8 cellular contexts compared by ENCODE assay signal in the genomic region with DNA sequence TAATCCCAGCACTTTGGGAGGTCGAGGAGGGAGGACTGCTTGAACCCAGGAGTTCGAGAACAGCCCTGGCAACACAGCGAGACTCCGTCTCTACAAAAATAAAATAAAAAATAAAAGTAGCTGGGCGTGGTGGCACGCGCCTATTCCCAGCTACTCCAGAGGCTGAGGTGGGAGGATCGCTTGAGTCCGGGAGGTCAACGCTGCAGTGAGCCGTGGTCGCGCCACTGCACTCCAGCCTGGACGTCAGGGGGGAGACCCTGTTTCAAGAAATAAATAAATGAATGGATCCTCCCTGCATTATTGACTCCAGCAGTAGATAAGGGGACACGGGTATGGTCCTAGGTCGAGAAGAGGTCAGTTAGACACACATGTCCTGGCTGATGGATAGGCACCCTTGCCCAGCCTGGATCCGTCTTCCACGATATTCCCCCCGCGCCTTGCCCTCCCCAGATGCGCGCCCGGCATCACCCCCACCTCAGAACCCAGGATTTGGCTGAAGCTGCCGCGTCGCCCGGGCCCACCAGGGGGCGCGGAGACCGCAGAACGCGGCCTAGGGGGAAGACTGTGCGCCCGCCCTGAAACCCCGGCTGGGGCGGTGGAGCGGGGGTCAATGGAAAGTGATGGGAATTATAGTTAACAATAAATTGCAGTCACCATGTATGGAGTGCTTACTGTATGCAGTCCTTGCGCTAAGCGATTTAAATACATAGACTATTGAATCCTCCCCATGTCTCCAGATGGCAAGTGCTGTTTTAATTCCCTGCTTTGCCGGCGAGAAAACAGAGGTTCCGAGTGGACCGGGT. TPM values are rescaled to one million over a fixed set of nuclear protein-coding genes. Genes with fewer than 3 reads are reported as not detected.
DNase-seq lines count a peak whose midpoint lies in the region; ATAC-seq and TF ChIP-seq lines count a peak whose summit lies in the region.

No MANE protein-coding gene starts in this region.

- H3K27me3 ChIP-seq in BE2C (no peaks in the 10 kb centered on the region), spleen (replicated peaks in 1 of 7) (no peaks in the 10 kb centered on the region)

- H3K36me3 ChIP-seq in BE2C (no peaks in the 10 kb centered on the region), spleen (no peaks in the 10 kb centered on the region)

- peak overlapping the region; percentile 94 for H3K27ac ChIP-seq in caudate nucleus (ENCODE audit: low read depth, low read length)
- H3K27ac ChIP-seq in spleen = peak overlapping the region; percentile 79 to 98 (median 96)

- intact Hi-C loops in spleen (cut with DNase I; ENCODE audit: low total_unique reads) = no loop called here

- peak; percentile 92 for DNase-seq in BE2C
- DNase-seq in NCI-H2107 (lab: John Stamatoyannopoulos, UW) = peak; percentile 71
- peak in 57 of 61 donors; percentile 19 to 83 (median 64) for DNase-seq in caudate nucleus (lab: John Stamatoyannopoulos, UW)
- DNase-seq in iris pigment epithelial cell (ENCODE audit: low read depth) = peak; percentile 76
- peak; percentile 96 for DNase-seq in spleen

- H3K9me3 ChIP-seq in BE2C (no peaks in the 10 kb centered on the region), spleen (no peaks in the 10 kb centered on the region)

- H3K4me1 ChIP-seq in BE2C (peaks cover 14% of the 10 kb centered on the region), spleen (peaks cover 32 to 70% (median 60%) of the 10 kb centered on the region in 6 donors)

- 11 to 13% (median 12%) methylated on average over 42 to 43 of the region's 43 CpGs for WGBS in spleen, 5 donors

- TF ChIP-seq POLR2A in spleen (IDR thresholded peaks at IDR 0.05) = no peak

- TF ChIP-seq CTCF in BE2C (IDR thresholded peaks at IDR 0.05; ENCODE audit: low read depth, low read length) = peak; percentile 83
- TF ChIP-seq CTCF in WI38 (IDR thresholded peaks at IDR 0.05; ENCODE audit: low read depth, low read length) = peak; percentile 79
- TF ChIP-seq CTCF in spleen (IDR thresholded peaks at IDR 0.05 in 8 of 11, conservative IDR thresholded peaks at IDR 0.05 in 3 of 11) = peak; percentile 88 to 98 (median 97)

- ATAC-seq in GM21529 (IDR thresholded peaks at IDR 0.05; ENCODE audit: unreplicated experiment) (peak; percentile 35), HG03039 (IDR thresholded peaks at IDR 0.05; ENCODE audit: unreplicated experiment) (no peak)

- H3K4me3 ChIP-seq in BE2C (ENCODE audit: low read depth, low read length) (peak overlapping the region; percentile 65), WI38 (ENCODE audit: low read depth, low read length) (peak overlapping the region; percentile 64), spleen (peak overlapping the region; percentile 31 to 79 (median 56))

RNA-seq across cellular contexts. Expression of a gene that starts 2.1 kb away (rescaled TPM):
- 21.0 TPM for polyA plus RNA-seq in BE2C (2012; ENCODE audit: insufficient read depth, insufficient read length, low read depth)
- total RNA-seq in spleen = 10 to 100 TPM; 14.8 to 27.4 (median 25.2) TPM
- polyA plus RNA-seq in spleen = 10 to 100 TPM in 2 of 3 donors, 1 to 10 TPM in 1; 7.1 to 24.3 (median 20.5) TPM

RNA-seq across cellular contexts. Expression of a gene that starts 13.9 kb away (rescaled TPM):
- polyA plus RNA-seq in BE2C (2012; ENCODE audit: insufficient read depth, insufficient read length, low read depth) = 179 TPM
- total RNA-seq in spleen = 100 to 1,000 TPM; 102 to 363 (median 189) TPM
- 100 to 1,000 TPM in 1 of 3 donors, 10 to 100 TPM in 2; 57.5 to 118 (median 64.0) TPM for polyA plus RNA-seq in spleen

RNA-seq across cellular contexts. Expression of a gene that starts 24.2 kb away (rescaled TPM):
- 872 TPM for polyA plus RNA-seq in BE2C (2012; ENCODE audit: insufficient read depth, insufficient read length, low read depth)
- 100 to 1,000 TPM in 6 of 7 donors, 10 to 100 TPM in 1; 97.9 to 203 (median 140) TPM for total RNA-seq in spleen
- 100 to 1,000 TPM in 2 of 3 donors, 10 to 100 TPM in 1; 78.3 to 123 (median 108) TPM for polyA plus RNA-seq in spleen

RNA-seq across cellular contexts. Expression of a gene that starts 24.5 kb away (rescaled TPM):
- 12.4 TPM for polyA plus RNA-seq in BE2C (2012; ENCODE audit: insufficient read depth, insufficient read length, low read depth)
- total RNA-seq in spleen = 1 to 10 TPM in 4 of 7 donors, not detected in 3; 1.1 to 4.8 (median 3.4) TPM
- polyA plus RNA-seq in spleen = 1 to 10 TPM; 5.2 to 9.1 (median 5.7) TPM

RNA-seq across cellular contexts. Expression of a gene that starts 25.8 kb away (rescaled TPM):
- not detected for polyA plus RNA-seq in BE2C (2012; ENCODE audit: insufficient read depth, insufficient read length, low read depth)
- not detected for total RNA-seq in spleen
- polyA plus RNA-seq in spleen = not detected
